8 cellular contexts compared by ENCODE assay signal in genomic region chr12:117212563-117213190, GRCh38. TPM values are rescaled to one million over a fixed set of nuclear protein-coding genes. Genes with fewer than 3 reads are reported as not detected.
DNase-seq lines count a peak whose midpoint lies in the region; ATAC-seq and TF ChIP-seq lines count a peak whose summit lies in the region.

No MANE protein-coding gene starts in this region.

- peak; percentile 59 to 60 for ATAC-seq in activated naive CD4-positive, alpha-beta T cell treated with anti-CD3 and anti-CD28 coated beads, Interleukin-2, amount 50 U/mL, for 72 hours
- ATAC-seq in psoas muscle (peak; percentile 68 to 94 (median 86)), HG03460 (IDR thresholded peaks at IDR 0.05; ENCODE audit: unreplicated experiment) (no peak), GM18907 (IDR thresholded peaks at IDR 0.05; ENCODE audit: unreplicated experiment) (no peak)

- H3K36me3 Mint-ChIP-seq in activated naive CD4-positive, alpha-beta T cell treated with anti-CD3 and anti-CD28 coated beads, Interleukin-2, amount 50 U/mL, for 72 hours: no peaks in the 10 kb centered on the region
- no peaks in the 10 kb centered on the region for H3K36me3 Mint-ChIP-seq in glutamatergic neuron (ENCODE audit: unreplicated experiment)

- peak; percentile 92 for TF ChIP-seq RAD21 in SK-N-SH (IDR thresholded peaks at IDR 0.05; ENCODE audit: low read length)

- TF ChIP-seq CTCF in GM12864 (IDR thresholded peaks at IDR 0.05; ENCODE audit: low read depth, low read length, missing control alignments) (peak; percentile 87), SK-N-SH (IDR thresholded peaks at IDR 0.05) (peak; percentile 96), glutamatergic neuron (IDR thresholded peaks at IDR 0.05; ENCODE audit: partially characterized antibody, unreplicated experiment) (peak; percentile 90), psoas muscle (IDR thresholded peaks at IDR 0.05) (peak; percentile 78)

- peaks cover 4% of the 10 kb centered on the region for H3K27me3 Mint-ChIP-seq in glutamatergic neuron (ENCODE audit: unreplicated experiment)

- no peaks in the 10 kb centered on the region for H3F3A ChIP-seq in SK-N-SH (replicated peaks; ENCODE audit: insufficient read depth)

- no peaks in the 10 kb centered on the region; a peak in 1 of 4 replicates for H3K4me1 ChIP-seq in SK-N-SH (ENCODE audit: control insufficient read depth in 1 of 2, insufficient read depth in 2 of 2, low read depth in 1 of 2, low read length in 1 of 2)
- peaks cover 7% of the 10 kb centered on the region for H3K4me1 ChIP-seq in psoas muscle

- no peak for TF ChIP-seq EP300 in SK-N-SH (IDR thresholded peaks at IDR 0.05; ENCODE audit: borderline replicate concordance in 1 of 2, low read depth in 1 of 2, low read length in 1 of 2)

- H3K36me3 ChIP-seq in SK-N-SH (replicated peaks in 1 of 2; ENCODE audit: control insufficient read depth in 1 of 2, insufficient read depth in 2 of 2, low read length in 1 of 2) (no peaks in the 10 kb centered on the region), psoas muscle (ENCODE audit: insufficient read depth in 1 of 2, low read depth in 1 of 2) (peaks cover 0 to 17% of the 10 kb centered on the region in 2 donors)

- H3K27ac Mint-ChIP-seq in activated naive CD4-positive, alpha-beta T cell treated with anti-CD3 and anti-CD28 coated beads, Interleukin-2, amount 50 U/mL, for 72 hours: no peak overlapping the region
- H3K27ac Mint-ChIP-seq in glutamatergic neuron (ENCODE audit: unreplicated experiment): peak overlapping the region; percentile 48

- no peak overlapping the region for H2AFZ ChIP-seq in SK-N-SH (ENCODE audit: low read depth)

- H3K79me2 ChIP-seq in SK-N-SH (ENCODE audit: insufficient read depth): no peaks in the 10 kb centered on the region

- H3K4me1 Mint-ChIP-seq in glutamatergic neuron (ENCODE audit: low read depth, unreplicated experiment): peaks cover 7% of the 10 kb centered on the region

- DNase-seq in GM12864 (ENCODE audit: low read depth) (no peak), NAMALWA (ENCODE audit: low spot score) (peak; percentile 83), SK-N-SH (peak; percentile 83), glutamatergic neuron (peak; percentile 78), psoas muscle (peak; percentile 52 to 68)
- peak; percentile 64 to 68 for DNase-seq in activated naive CD4-positive, alpha-beta T cell treated with anti-CD3 and anti-CD28 coated beads, Interleukin-2, amount 50 U/mL, for 72 hours (ENCODE audit: low spot score in 2 of 2)

- no peaks in the 10 kb centered on the region for H4K20me1 ChIP-seq in SK-N-SH (ENCODE audit: insufficient read depth)

- H3K27ac ChIP-seq in SK-N-SH (ENCODE audit: low read depth in 2 of 2, low read length in 1 of 2) (no peak overlapping the region), psoas muscle (no peak overlapping the region)

- POLR2A ChIA-PET in SK-N-SH (lab: Yijun Ruan, JAX): no interaction called here

- WGBS in SK-N-SH (ENCODE audit: low lambda C conversion rate): 15% methylated on average over 7 of the region's 7 CpGs
- WGBS in psoas muscle, 3 donors: 19 to 26% (median 20%) methylated on average over 7 of the region's 7 CpGs

- no peaks in the 10 kb centered on the region; the same call in 1 of the 2 replicates for H3K27me3 ChIP-seq in SK-N-SH (ENCODE audit: insufficient read depth)
- H3K27me3 ChIP-seq in psoas muscle (ENCODE audit: insufficient read depth in 3 of 3, low read length in 2 of 3): no peaks in the 10 kb centered on the region

- CTCF ChIA-PET in SK-N-SH (lab: Yijun Ruan, JAX): interaction anchor here (0.6 to 15.9 kb wide), 41 partner anchors 9 to 1165 kb away, joined by 3 to 320 read pairs (median 4); no protein-coding TSS in a partner anchor

- intact Hi-C loops in psoas muscle (cut with DNase I): loop anchor here (2.0 to 10.0 kb wide), 3 partner anchors 372 to 624 kb away; no protein-coding TSS in a partner anchor

- H3K4me3 ChIP-seq in GM12864 (ENCODE audit: low read depth, low read length) (no peak overlapping the region), SK-N-SH (ENCODE audit: low read depth in 2 of 2, low read length in 1 of 2) (peak overlapping the region in 1 of 2 experiments; percentile 35; a peak in 1 of 4 replicates), psoas muscle (no peak overlapping the region)

- no peaks in the 10 kb centered on the region for H3K9me2 ChIP-seq in SK-N-SH

- no peak overlapping the region for H3K4me3 Mint-ChIP-seq in glutamatergic neuron (ENCODE audit: unreplicated experiment)

- H3K9me3 ChIP-seq in SK-N-SH (no peaks in the 10 kb centered on the region), psoas muscle (no peaks in the 10 kb centered on the region)

- H3K9ac ChIP-seq in SK-N-SH: no peak overlapping the region

- no peaks in the 10 kb centered on the region for H3K9me3 Mint-ChIP-seq in activated naive CD4-positive, alpha-beta T cell treated with anti-CD3 and anti-CD28 coated beads, Interleukin-2, amount 50 U/mL, for 72 hours
- H3K9me3 Mint-ChIP-seq in glutamatergic neuron (ENCODE audit: unreplicated experiment): peaks cover 4% of the 10 kb centered on the region

- H3K4me2 ChIP-seq in SK-N-SH: no peak overlapping the region

TF ChIP-seq in SK-N-SH, 30 proteins besides CTCF, POLR2A, EP300 and RAD21:
- TF ChIP-seq RCOR1 (IDR thresholded peaks at IDR 0.05; ENCODE audit: low read length) (0 out of 2 replicates have a peak, but pooled peaks have one; percentile 12), SMC3 (IDR thresholded peaks at IDR 0.05; ENCODE audit: low read depth, low read length) (peak; percentile 82), YY1 (IDR thresholded peaks at IDR 0.05; ENCODE audit: low read depth) (no peak)

RNA-seq across cellular contexts. Expression of gene FBXO21, which starts 22.4 kb away (rescaled TPM):
- 44.2 and 51.1 TPM in 2 replicates for polyA plus RNA-seq in SK-N-SH (2012; rRNA removed)
- 16.7 and 39.1 TPM in 2 replicates for polyA plus RNA-seq in SK-N-SH (2012; cell fraction: cytosol; rRNA removed)
- polyA plus RNA-seq in SK-N-SH (2012; cell fraction: nucleus; rRNA removed): 31.9 and 44.2 TPM in 2 replicates
- total RNA-seq in activated naive CD4-positive, alpha-beta T cell treated with anti-CD3 and anti-CD28 coated beads, Interleukin-2, amount 50 U/mL, for 72 hours: 10 to 100 TPM; 26.0 to 28.3 TPM
- 52.7 TPM for total RNA-seq in glutamatergic neuron (ENCODE audit: unreplicated experiment)
- total RNA-seq in psoas muscle: 10 to 100 TPM; 19.4 to 38.8 (median 25.1) TPM
- 10 to 100 TPM in 1 of 3 donors, 1 to 10 TPM in 2; 6.9 to 19.9 (median 7.4) TPM for polyA plus RNA-seq in psoas muscle

Comparison
In these comparisons a context has a peak if more than half of its experiments do, and no peak if none do; other contexts are left out.
1. ATAC-seq: peak in activated naive CD4-positive, alpha-beta T cell treated with anti-CD3 and anti-CD28 coated beads, Interleukin-2, amount 50 U/mL, for 72 hours (2 of 2) and psoas muscle (4 of 4); none in HG03460 (single experiment) and GM18907 (single experiment).
2. Peak in every context shown above with its lines, with median percentiles within 50 percentile points of each other: CTCF ChIP-seq.